9 cellular contexts compared by ENCODE assay signal in genomic region chr15:60358935-60359672, GRCh38. TPM values are rescaled to one million over a fixed set of nuclear protein-coding genes. Genes with fewer than 3 reads are reported as not detected.
DNase-seq lines count a peak whose midpoint lies in the region; ATAC-seq and TF ChIP-seq lines count a peak whose summit lies in the region.
"Had no signal": no experiment of that assay in that cellular context is flagged by ENCODE, and none has a peak within 500 bp of the region (broad histone marks: within the 10 kb centered on the region; RNA-seq: fewer than 3 reads in every experiment).

No MANE protein-coding gene starts in this region.

- no peak for ATAC-seq in HG02763 (IDR thresholded peaks at IDR 0.05; ENCODE audit: unreplicated experiment)
- no peak for ATAC-seq in HG02623 (IDR thresholded peaks at IDR 0.05; ENCODE audit: unreplicated experiment)

- H3K4me3 ChIP-seq in fibroblast of mammary gland (ENCODE audit: control insufficient read depth, low read depth, low read length) = no peak overlapping the region
- H3K4me3 ChIP-seq in skeletal muscle cell (ENCODE audit: low read depth, low read length) = no peak overlapping the region

- DNase-seq in HCEC 1CT (peak; percentile 67), NCI-H69 (lab: John Stamatoyannopoulos, UW) (peak; percentile 95), fibroblast of mammary gland (ENCODE audit: low read depth) (peak; percentile 89), skeletal muscle cell (ENCODE audit: low read depth) (peak; percentile 56), G401 (ENCODE audit: low spot score) (no peak), cerebellar cortex (ENCODE audit: low spot score) (no peak)
- DNase-seq: kidney had no signal

- TF ChIP-seq CTCF in fibroblast of mammary gland (conservative IDR thresholded peaks at IDR 0.05; ENCODE audit: control insufficient read depth, insufficient read depth, low read depth, low read length) = no peak

- in situ Hi-C loops in G401 (cut with HindIII; ENCODE audit: low sequenced_read_pairs) = no loop called here

RNA-seq across cellular contexts. Expression of gene ANXA2, which starts 38.7 kb away (rescaled TPM):
- 851 and 1,039 TPM in 2 replicates for total RNA-seq in G401 (2014; rRNA removed; shearing (Covaris generic))

Comparison
In these comparisons a context has a peak if more than half of its experiments do, and no peak if none do; other contexts are left out.
1. DNase-seq: peak in HCEC 1CT (single experiment), NCI-H69 (single experiment), fibroblast of mammary gland (single experiment) and skeletal muscle cell (single experiment); none in G401 (single experiment) and cerebellar cortex (single experiment).